Comparison of ENCODE assay signal across 1 cellular context in genomic region chr19:49869484-49870308, GRCh38.
A peak's percentile ranks its signal among the peaks of the same experiment; 100 is the strongest.
TF ChIP-seq lines count a peak whose summit lies in the region.

No MANE protein-coding gene starts in this region.

TF ChIP-seq in HepG2, 621 proteins besides CTCF, POLR2A, EP300 and RAD21 (continued from another document and continues in another):
- TF ChIP-seq IKZF5 (CRISPR knock-in tag; IDR thresholded peaks at IDR 0.05) = peak; percentile 68
- TF ChIP-seq ZBTB37 (CRISPR knock-in tag; IDR thresholded peaks at IDR 0.05) = no peak
- no peak for TF ChIP-seq ZNF615 (CRISPR knock-in tag; IDR thresholded peaks at IDR 0.05; ENCODE audit: borderline replicate concordance)
- no peak for TF ChIP-seq ATF5 (CRISPR knock-in tag; IDR thresholded peaks at IDR 0.05; ENCODE audit: low read depth)
- TF ChIP-seq ZNF260 (CRISPR knock-in tag; IDR thresholded peaks at IDR 0.05; ENCODE audit: borderline replicate concordance, low read depth) = no peak
- TF ChIP-seq ZNF709 (CRISPR knock-in tag; IDR thresholded peaks at IDR 0.05) = no peak
- TF ChIP-seq ZNF737 (CRISPR knock-in tag; IDR thresholded peaks at IDR 0.05; ENCODE audit: borderline replicate concordance) = no peak
- 0 out of 2 replicates have a peak, but pooled peaks have one; percentile 34 for TF ChIP-seq FOXK1 (CRISPR knock-in tag; IDR thresholded peaks at IDR 0.05; ENCODE audit: borderline replicate concordance, low read depth)
- TF ChIP-seq ZNF691 (CRISPR knock-in tag; IDR thresholded peaks at IDR 0.05; ENCODE audit: borderline replicate concordance, low read depth) = no peak
- 0 out of 2 replicates have a peak, but pooled peaks have one; percentile 35 for TF ChIP-seq NRL (CRISPR knock-in tag; IDR thresholded peaks at IDR 0.05; ENCODE audit: borderline replicate concordance)
- TF ChIP-seq MAFF (IDR thresholded peaks at IDR 0.05; ENCODE audit: low read depth, low read length) = 0 out of 2 replicates have a peak, but pooled peaks have one; percentile 1
- peak; percentile 79; the same call in 1 of the 2 replicates for TF ChIP-seq BRD4 (CRISPR knock-in tag; IDR thresholded peaks at IDR 0.05)
- no peak for TF ChIP-seq ZNF512B (CRISPR knock-in tag; IDR thresholded peaks at IDR 0.05; ENCODE audit: borderline replicate concordance)
- TF ChIP-seq ATF3 (CRISPR knock-in tag; IDR thresholded peaks at IDR 0.05) = no peak
- no peak for TF ChIP-seq PRMT3 (CRISPR knock-in tag; IDR thresholded peaks at IDR 0.05; ENCODE audit: borderline replicate concordance, low read depth)
- peak; percentile 75 for TF ChIP-seq GABPB1 (CRISPR knock-in tag; IDR thresholded peaks at IDR 0.05)
- peak; percentile 84 for TF ChIP-seq ELF1 (CRISPR knock-in tag; IDR thresholded peaks at IDR 0.05)
- TF ChIP-seq MED1 (CRISPR knock-in tag; IDR thresholded peaks at IDR 0.05) = peak; percentile 58; the same call in 1 of the 2 replicates
- TF ChIP-seq HIC2 (CRISPR knock-in tag; IDR thresholded peaks at IDR 0.05; ENCODE audit: low read depth) = peak; percentile 77
- peak; percentile 40 for TF ChIP-seq SALL1 (CRISPR knock-in tag; IDR thresholded peaks at IDR 0.05)
- TF ChIP-seq ZNF570 (CRISPR knock-in tag; IDR thresholded peaks at IDR 0.05; ENCODE audit: borderline replicate concordance) = 0 out of 2 replicates have a peak, but pooled peaks have one; percentile 69
- no peak for TF ChIP-seq PRDM10 (CRISPR knock-in tag; IDR thresholded peaks at IDR 0.05; ENCODE audit: low read depth)
- no peak for TF ChIP-seq CAMTA2 (CRISPR knock-in tag; IDR thresholded peaks at IDR 0.05; ENCODE audit: borderline replicate concordance)
- no peak for TF ChIP-seq DBP (CRISPR knock-in tag; IDR thresholded peaks at IDR 0.05; ENCODE audit: not compliant biosample characterization)
- TF ChIP-seq AGO2 (optimal IDR thresholded peaks at IDR 0.05; ENCODE audit: low read depth, low read length) = peak; percentile 87
- TF ChIP-seq IKZF4 (CRISPR knock-in tag; IDR thresholded peaks at IDR 0.05; ENCODE audit: borderline replicate concordance, low read depth, not compliant biosample characterization) = peak; percentile 45
- no peak for TF ChIP-seq ZMYM3 (CRISPR knock-in tag; IDR thresholded peaks at IDR 0.05)
- no peak; the same call in 1 of the 2 replicates for TF ChIP-seq CREBL2 (CRISPR knock-in tag; IDR thresholded peaks at IDR 0.05; ENCODE audit: borderline replicate concordance)
- peak; percentile 49 for TF ChIP-seq HNRNPK (IDR thresholded peaks at IDR 0.05; ENCODE audit: low read depth, low read length, poor library complexity, severe bottlenecking)
- TF ChIP-seq CBX2 (IDR thresholded peaks at IDR 0.05; ENCODE audit: low read depth, low read length) = no peak
- 0 out of 2 replicates have a peak, but pooled peaks have one; percentile 62 for TF ChIP-seq CBX2 (CRISPR knock-in tag; IDR thresholded peaks at IDR 0.05; ENCODE audit: low read depth)
- TF ChIP-seq KAT2B (IDR thresholded peaks at IDR 0.05; ENCODE audit: borderline replicate concordance, low read depth, low read length) = no peak
- TF ChIP-seq SIN3B (IDR thresholded peaks at IDR 0.05; ENCODE audit: low read length) = no peak
- TF ChIP-seq ZNF672 (CRISPR knock-in tag; IDR thresholded peaks at IDR 0.05) = no peak
- TF ChIP-seq MED13 (CRISPR knock-in tag; IDR thresholded peaks at IDR 0.05) = 0 out of 2 replicates have a peak, but pooled peaks have one; percentile 43
- TF ChIP-seq ZFP36L2 (CRISPR knock-in tag; IDR thresholded peaks at IDR 0.05) = no peak
- 0 out of 2 replicates have a peak, but pooled peaks have one; percentile 41 for TF ChIP-seq HES4 (CRISPR knock-in tag; IDR thresholded peaks at IDR 0.05; ENCODE audit: borderline replicate concordance)
- TF ChIP-seq SMAD1 (CRISPR knock-in tag; IDR thresholded peaks at IDR 0.05; ENCODE audit: borderline replicate concordance, low read depth) = peak; percentile 23; the same call in 1 of the 2 replicates
- no peak for TF ChIP-seq PBX3 (CRISPR knock-in tag; IDR thresholded peaks at IDR 0.05; ENCODE audit: borderline replicate concordance)
- peak; percentile 36 for TF ChIP-seq ZNF18 (CRISPR knock-in tag; IDR thresholded peaks at IDR 0.05; ENCODE audit: insufficient replicate concordance)
- TF ChIP-seq ZNF841 (CRISPR knock-in tag; IDR thresholded peaks at IDR 0.05; ENCODE audit: borderline replicate concordance) = no peak
- no peak for TF ChIP-seq NCOA5 (CRISPR knock-in tag; IDR thresholded peaks at IDR 0.05)
- TF ChIP-seq ZNF138 (CRISPR knock-in tag; IDR thresholded peaks at IDR 0.05; ENCODE audit: low read depth) = no peak
- TF ChIP-seq ZNF263 (CRISPR knock-in tag; IDR thresholded peaks at IDR 0.05) = no peak; the same call in 1 of the 2 replicates
- TF ChIP-seq CC2D1A (CRISPR knock-in tag; IDR thresholded peaks at IDR 0.05) = no peak
- no peak for TF ChIP-seq SRSF4 (IDR thresholded peaks at IDR 0.05; ENCODE audit: low read depth, low read length, poor library complexity, severe bottlenecking)
- TF ChIP-seq NAIF1 (CRISPR knock-in tag; IDR thresholded peaks at IDR 0.05; ENCODE audit: borderline replicate concordance) = no peak
- TF ChIP-seq CHD2 (IDR thresholded peaks at IDR 0.05; ENCODE audit: low read depth, low read length) = no peak
- TF ChIP-seq GATAD2A (CRISPR knock-in tag; IDR thresholded peaks at IDR 0.05) = no peak
- TF ChIP-seq ZFP37 (CRISPR knock-in tag; IDR thresholded peaks at IDR 0.05; ENCODE audit: borderline replicate concordance) = no peak
